ENCODE assay signal across 17 cellular contexts in genomic region chr4:54781771-54782170, GRCh38.
DNase-seq lines count a peak whose midpoint lies in the region; ATAC-seq and TF ChIP-seq lines count a peak whose summit lies in the region.
"Had no signal": no experiment of that assay in that cellular context is flagged by ENCODE, and none has a peak within 500 bp of the region (broad histone marks: within the 10 kb centered on the region; RNA-seq: fewer than 3 reads in every experiment).

No MANE protein-coding gene starts in this region.

- no peak for TF ChIP-seq EP300 in sigmoid colon (IDR thresholded peaks at IDR 0.05)

- H3K27ac ChIP-seq in heart right ventricle (peak overlapping the region in 8 of 10 donors; percentile 11 to 95 (median 60)), sigmoid colon (peak overlapping the region in 2 of 4 donors; percentile 9 to 35)
- H3K27ac ChIP-seq: HL-60 had no signal

- no peak overlapping the region for H3K4me3 ChIP-seq in heart right ventricle
- no peak overlapping the region for H3K4me3 ChIP-seq in sigmoid colon
- H3K4me3 ChIP-seq: upper lobe of left lung had no signal

- no peak for TF ChIP-seq CTCF in heart right ventricle (IDR thresholded peaks at IDR 0.05)
- no peak for TF ChIP-seq CTCF in GM20000 (IDR thresholded peaks at IDR 0.05; ENCODE audit: extremely low read depth, missing control alignments)
- TF ChIP-seq CTCF in sigmoid colon (IDR thresholded peaks at IDR 0.05), result no peak

- ATAC-seq in heart right ventricle (peak in 6 of 8 donors; percentile 18 to 57 (median 42)), sciatic nerve (peak; percentile 45)

- no peak for TF ChIP-seq POLR2A in sigmoid colon (IDR thresholded peaks at IDR 0.05)

- intact Hi-C loops in heart right ventricle (cut with DNase I) (loop anchor here in 1 of 10 donors (5.0 kb wide), 1 partner anchor 124 kb away; the partner anchor contains the start of gene KIT), sciatic nerve (cut with DNase I) (no loop called here), sigmoid colon (cut with DNase I) (no loop called here)

- H3K36me3 ChIP-seq in heart right ventricle (no peaks in the 10 kb centered on the region), sigmoid colon (no peaks in the 10 kb centered on the region)
- H3K36me3 ChIP-seq: upper lobe of left lung had no signal

- H3K9me3 ChIP-seq in heart right ventricle, result no peaks in the 10 kb centered on the region
- H3K9me3 ChIP-seq in sigmoid colon, result no peaks in the 10 kb centered on the region
- H3K9me3 ChIP-seq: upper lobe of left lung had no signal

- H3K4me1 ChIP-seq in heart right ventricle, result peaks cover 14 to 64% (median 47%) of the 10 kb centered on the region in 9 donors
- H3K4me1 ChIP-seq in sigmoid colon, result peaks cover 0 to 11% (median 0%) of the 10 kb centered on the region in 4 donors

- 13 to 17% methylated on average over 4 of the region's 4 CpGs for WGBS in heart right ventricle, 2 donors
- 36 to 62% methylated on average over 4 of the region's 4 CpGs for WGBS in sigmoid colon, 2 donors

- H3K27me3 ChIP-seq in heart right ventricle (no peaks in the 10 kb centered on the region), sigmoid colon (no peaks in the 10 kb centered on the region)
- H3K27me3 ChIP-seq: upper lobe of left lung had no signal

- DNase-seq in Ammon's horn (ENCODE audit: low spot score), result peak; percentile 29
- DNase-seq in M059J (ENCODE audit: low read depth), result peak; percentile 53
- DNase-seq in heart right ventricle, result peak; percentile 26 to 45
- DNase-seq in sciatic nerve (ENCODE audit: low spot score), result no peak
- DNase-seq in SIG-M5 treated with dmso at 0.1 percent for 504 hours (lab: John Stamatoyannopoulos, UW; ENCODE audit: unreplicated experiment), result no peak
- no peak for DNase-seq in GM20000 (ENCODE audit: low spot score)
- DNase-seq in DMS114 treated with DMSO at 0.1 percent for 48 hours (lab: John Stamatoyannopoulos, UW; ENCODE audit: unreplicated experiment), result no peak
- DNase-seq in sigmoid colon, result no peak
- DNase-seq: activated CD4-positive, alpha-beta T cell treated with anti-CD3 and anti-CD28 coated beads for 48 hours; activated naive CD4-positive, alpha-beta T cell treated with anti-CD3 and anti-CD28 coated beads, Interleukin-2, amount 50 U/mL, for 16 hours; KBM-7; NCI-H1105 treated with DMSO at 0.1 percent for 48 hours; SHP77 treated with DMSO at 0.1 percent for 48 hours; stimulated activated CD4-positive, alpha-beta T cell treated with anti-CD3 and anti-CD28 coated beads, Interleukin-4, amount 100 ng/mL, for 4 hours; T-helper 9 cell; upper lobe of left lung had no signal

Comparison
In these comparisons a context has a peak if more than half of its experiments do, and no peak if none do; other contexts are left out.
1. DNase-seq: peak in Ammon's horn (single experiment), M059J (single experiment) and heart right ventricle (2 of 2); none in sciatic nerve (single experiment), SIG-M5 treated with dmso at 0.1 percent for 504 hours (single experiment), GM20000 (single experiment), DMS114 treated with DMSO at 0.1 percent for 48 hours (single experiment) and sigmoid colon (single experiment).